In genomic region chr11:63592975-63593395, GRCh38 we compare ENCODE assay signal across 1 cellular context.
A peak's percentile ranks its signal among the peaks of the same experiment; 100 is the strongest.
TF ChIP-seq lines count a peak whose summit lies in the region.

No MANE protein-coding gene starts in this region.

TF ChIP-seq in HCT116, 20 proteins besides CTCF, POLR2A, EP300 and RAD21:
- TF ChIP-seq REST (IDR thresholded peaks at IDR 0.05; ENCODE audit: low read depth) (peak; percentile 47), EZH2 (IDR thresholded peaks at IDR 0.05) (no peak)
